In the genomic region with DNA sequence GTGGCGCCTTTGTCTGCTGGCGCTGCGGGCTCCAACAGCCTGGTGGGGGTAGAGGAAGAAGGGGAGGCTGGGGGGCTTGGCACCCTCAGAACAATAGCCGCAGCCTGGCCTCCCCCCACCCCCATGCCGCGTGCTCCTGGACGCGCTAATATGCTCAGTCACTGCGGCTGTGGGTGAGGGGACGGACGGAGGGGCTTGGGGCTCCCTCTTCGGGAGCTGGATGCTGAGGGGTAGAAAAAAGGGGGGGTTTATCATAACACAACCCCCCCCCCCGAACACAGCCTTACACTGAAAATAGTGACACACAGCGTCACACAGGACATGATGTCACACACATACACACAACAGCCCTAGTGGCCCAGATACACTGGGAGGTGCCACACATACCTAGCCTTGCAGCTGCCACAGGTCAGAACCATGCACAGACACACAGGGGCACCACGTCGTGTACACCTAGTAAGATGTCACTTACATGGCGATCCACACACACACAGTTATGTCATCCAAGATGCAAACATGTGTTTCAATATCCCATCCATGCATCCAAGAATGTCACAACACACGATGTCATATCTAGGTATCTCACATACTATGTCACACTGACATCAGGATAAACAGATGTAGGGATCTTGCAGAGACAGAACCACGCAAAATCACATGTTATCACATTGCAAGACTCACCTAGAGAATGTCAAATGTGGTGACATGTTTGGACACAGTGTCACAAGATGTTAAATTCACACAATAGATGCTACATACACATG, we compare ENCODE assay signal across 9 cellular contexts. TPM values are rescaled to one million over a fixed set of nuclear protein-coding genes. Genes with fewer than 3 reads are reported as not detected.
DNase-seq lines count a peak whose midpoint lies in the region; ATAC-seq, FAIRE-seq and TF ChIP-seq lines count a peak whose summit lies in the region.
"Had no signal": no experiment of that assay in that cellular context is flagged by ENCODE, and none has a peak within 500 bp of the region (broad histone marks: within the 10 kb centered on the region; RNA-seq: fewer than 3 reads in every experiment).

No MANE protein-coding gene starts in this region.

- H2AFZ ChIP-seq in K562 (ENCODE audit: low read depth, low read length) (peak overlapping the region; percentile 87), neuronal stem cell (ENCODE audit: low read length) (peak overlapping the region; percentile 98)

- ATAC-seq in K562 (no peak), GM18502 (IDR thresholded peaks at IDR 0.05; ENCODE audit: poor library complexity, unreplicated experiment) (no peak)

- H2BK15ac ChIP-seq in neuronal stem cell (ENCODE audit: low read length) = peak overlapping the region; percentile 62

- H3K9me3 ChIP-seq in MG63 = no peaks in the 10 kb centered on the region
- no peaks in the 10 kb centered on the region for H3K9me3 ChIP-seq in K562 (replicated peaks; ENCODE audit: control insufficient read depth, insufficient read depth, low read depth, low read length)
- H3K9me3 ChIP-seq in neuronal stem cell (replicated peaks in 1 of 2; ENCODE audit: control insufficient read depth in 2 of 2, insufficient read depth in 1 of 2, low read depth in 1 of 2, low read length in 2 of 2) = no peaks in the 10 kb centered on the region

- H3K4me3 ChIP-seq in MG63 (peak overlapping the region; percentile 51), K562 (peak overlapping the region; percentile 74), neuronal stem cell (ENCODE audit: low read length in 2 of 2) (peak overlapping the region; percentile 68 to 86)

- no peaks in the 10 kb centered on the region for H3K79me1 ChIP-seq in neuronal stem cell (ENCODE audit: low read depth, low read length)

- BruUV-seq in K562 (replicated peaks; lab: Mats Ljungman, UMichigan) = TSS peak; percentile 40

- peaks cover 20% of the 10 kb centered on the region for H3K79me2 ChIP-seq in K562 (ENCODE audit: control insufficient read depth, insufficient read depth, low read length)

- no peak overlapping the region for H3K14ac ChIP-seq in neuronal stem cell (ENCODE audit: low read length)

- FAIRE-seq in K562 (lab: Jason Lieb, UNC) = peak; percentile 71

- H3K9ac ChIP-seq in K562 (ENCODE audit: insufficient read depth in 1 of 2, low read depth in 2 of 2, low read length in 2 of 2) (peak overlapping the region; percentile 54 to 90), neuronal stem cell (ENCODE audit: low read depth, low read length, poor library complexity) (peak overlapping the region; percentile 73)

- no peaks in the 10 kb centered on the region for H3K36me3 ChIP-seq in MG63
- H3K36me3 ChIP-seq in K562 (ENCODE audit: control insufficient read depth, insufficient read depth, low read length) = peaks cover 15% of the 10 kb centered on the region; the same call in 2 of the 3 replicates
- H3K36me3 ChIP-seq in neuronal stem cell (replicated peaks in 1 of 2; ENCODE audit: control insufficient read depth in 2 of 2, insufficient read depth in 2 of 2, low read length in 2 of 2) = peaks cover 0 to 3% of the 10 kb centered on the region in 2 donors

- peak; percentile 49 for DNase-seq in NCI-H146 (lab: John Stamatoyannopoulos, UW)
- DNase-seq in NCI-H146 treated with DMSO at 0.1 percent for 48 hours (lab: John Stamatoyannopoulos, UW; ENCODE audit: unreplicated experiment) = no peak
- no peak for DNase-seq in MG63
- no peak for DNase-seq in K562 (ENCODE audit: extremely low read depth in 1 of 4, low spot score in 3 of 4)
- DNase-seq in neuronal stem cell (ENCODE audit: low spot score) = no peak
- no peak for DNase-seq in dermis blood vessel endothelial cell
- DNase-seq in NCI-H2196 treated with DMSO at 0.1 percent for 48 hours (lab: John Stamatoyannopoulos, UW; ENCODE audit: unreplicated experiment) = no peak

- no peaks in the 10 kb centered on the region for H3K9me1 ChIP-seq in K562 (ENCODE audit: control insufficient read depth, insufficient read depth, low read length)

- peaks cover 12% of the 10 kb centered on the region; the same call in 1 of the 2 replicates for H4K20me1 ChIP-seq in K562 (replicated peaks; ENCODE audit: control insufficient read depth, insufficient read depth, low read length)

- no peak for TF ChIP-seq EP300 in K562 (IDR thresholded peaks at IDR 0.05; ENCODE audit: low read length)

- CTCF ChIA-PET in K562 (lab: Yijun Ruan, JAX; ENCODE audit: low intra/inter-chr PET ratio) = interaction anchor here (0.6 to 0.7 kb wide), 2 partner anchors 64 to 101 kb away, joined by 3 read pairs; no protein-coding TSS in a partner anchor

- no peak overlapping the region for H2BK12ac ChIP-seq in neuronal stem cell (ENCODE audit: low read length)

- H4K8ac ChIP-seq in neuronal stem cell (ENCODE audit: low read depth, low read length) = no peak overlapping the region

- H3K4me2 ChIP-seq in K562 (ENCODE audit: insufficient read depth, low read length) (peak overlapping the region; percentile 80), neuronal stem cell (ENCODE audit: insufficient read depth, low read length, poor library complexity, severe bottlenecking) (peak overlapping the region; percentile 88)

- peak overlapping the region; percentile 62; the same call in 1 of the 3 replicates for H3K27ac ChIP-seq in K562 (ENCODE audit: extremely low read depth, low read depth, low read length)
- no peak overlapping the region for H3K27ac ChIP-seq in neuronal stem cell (replicated peaks; ENCODE audit: low read length)

- no peak overlapping the region for H3K4ac ChIP-seq in neuronal stem cell (ENCODE audit: low read length)

- no peak overlapping the region for H4K91ac ChIP-seq in neuronal stem cell (ENCODE audit: low read depth, low read length, poor library complexity)

- no peak overlapping the region for H2AK5ac ChIP-seq in neuronal stem cell (ENCODE audit: low read depth, low read length)

- peaks cover 44 to 65% of the 10 kb centered on the region in 2 experiments for H3K4me1 ChIP-seq in K562 (replicated peaks in 1 of 2; ENCODE audit: control insufficient read depth in 2 of 2, insufficient read depth in 2 of 2, low read length in 2 of 2)
- H3K4me1 ChIP-seq in neuronal stem cell (ENCODE audit: control insufficient read depth in 2 of 2, insufficient read depth in 1 of 2, low read depth in 1 of 2, low read length in 2 of 2) = peaks cover 10 to 22% of the 10 kb centered on the region in 2 donors

- in situ Hi-C loops in K562 (cut with MboI) = no loop called here

- intact Hi-C loops in K562 (cut with micrococcal nuclease) = loop anchor here (5.0 kb wide), 1 partner anchor 48 kb away; a partner anchor contains a TSS

- peak overlapping the region; percentile 85 for H3K18ac ChIP-seq in neuronal stem cell (ENCODE audit: low read length)

- no peak for TF ChIP-seq POLR2A in K562 (conservative IDR thresholded peaks at IDR 0.05)

- TF ChIP-seq CTCF in K562 (IDR thresholded peaks at IDR 0.05 in 2 of 3, conservative IDR thresholded peaks at IDR 0.05 in 1 of 3; ENCODE audit: insufficient read depth in 2 of 3, low read depth in 1 of 3, low read length in 3 of 3) = no peak

- POLR2A ChIA-PET in K562 (lab: Yijun Ruan, JAX) = interaction anchor here (0.5 kb wide), 1 partner anchor 11 kb away, joined by 3 read pairs; no protein-coding TSS in a partner anchor

- peak overlapping the region; percentile 32 for H3K23ac ChIP-seq in neuronal stem cell (ENCODE audit: low read depth, low read length, poor library complexity)

- TF ChIP-seq RAD21 in K562 (CRISPR knock-in tag; conservative IDR thresholded peaks at IDR 0.05 in 1 of 2, IDR thresholded peaks at IDR 0.05 in 1 of 2) = no peak

- H3K27me3 ChIP-seq in MG63 (peaks cover 52% of the 10 kb centered on the region), K562 (ENCODE audit: control insufficient read depth in 2 of 2, insufficient read depth in 2 of 2, low read length in 2 of 2) (no peaks in the 10 kb centered on the region; a peak in 1 of 5 replicates), neuronal stem cell (ENCODE audit: control insufficient read depth in 3 of 3, insufficient read depth in 3 of 3, low read depth in 1 of 3, low read length in 3 of 3) (peaks cover 11 to 27% (median 25%) of the 10 kb centered on the region in 3 experiments)

- H2BK5ac ChIP-seq in neuronal stem cell (ENCODE audit: low read length) = no peak overlapping the region

- H2BK120ac ChIP-seq in neuronal stem cell (ENCODE audit: low read depth, low read length) = no peak overlapping the region

- WGBS in K562 (ENCODE audit: insufficient coverage, low coverage, missing lambda C conversion rate) = 23% methylated on average over 15 of the region's 19 CpGs
- WGBS in neuronal stem cell (ENCODE audit: extremely low coverage in 2 of 2, insufficient read length in 2 of 2, insufficient replicate concordance in 1 of 2), 2 donors = no CpG with 5 or more reads among the region's 19 CpGs

RNA-seq across cellular contexts. Expression of a gene that starts 0.8 kb away (rescaled TPM):
- total RNA-seq in MG63 (2014; rRNA removed; shearing (Covaris generic); ENCODE audit: low replicate concordance) = 3.4 and 9.8 TPM in 2 replicates
- total RNA-seq in K562 (2011; cell fraction: chromatin; rRNA removed; ENCODE audit: low replicate concordance) = 16.9 and 44.1 TPM in 2 replicates
- total RNA-seq in K562 (2011; cell fraction: nucleolus; rRNA removed) = 24.6 and 28.7 TPM in 2 replicates
- total RNA-seq in K562 (2011; cell fraction: nucleoplasm; rRNA removed) = 19.8 and 23.5 TPM in 2 replicates
- total RNA-seq in K562 (2014; rRNA removed) (3.9 and 5.7 TPM in 2 replicates), K562 (2014; rRNA removed; fragmentation: Illumina TruSeq; extraction: Trizol) (1.9 and 2.8 TPM in 2 replicates), K562 (2015; rRNA removed; fragmentation: Illumina TruSeq; extraction: Trizol) (2.9 and 3.1 TPM in 2 replicates), K562 (2021) (10.3 and 12.1 TPM in 2 replicates), dermis blood vessel endothelial cell (0.17 and 0.51 TPM in 2 replicates)
- polyA plus RNA-seq in K562 (2011; rRNA removed) (8.2 and 17.4 TPM in 2 replicates), K562 (2014; fragmentation: Illumina TruSeq; extraction: Trizol) (6.4 and 8.8 TPM in 2 replicates), K562 (2014; fragmentation: Nextera tagmentation; extraction: Ambion mirVana) (under 1 TPM; 0.48 to 0.67 TPM), K562 (2014; rRNA removed) (7.6 and 10.5 TPM in 2 replicates)
- 12.7 and 13.3 TPM in 2 replicates for polyA plus RNA-seq in K562 (2011; cell fraction: cytosol; rRNA removed)
- 58.3 and 58.5 TPM in 2 replicates for polyA plus RNA-seq in K562 (2011; cell fraction: nucleus; rRNA removed)
- 6.0 and 9.1 TPM in 2 replicates for polyA plus RNA-seq in K562 (2012)
- 5.9 and 8.4 TPM in 2 replicates for polyA minus RNA-seq in K562 (2011; rRNA and poly(A)+ RNA removed)
- polyA minus RNA-seq in K562 (2011; cell fraction: cytosol; rRNA and poly(A)+ RNA removed) = 9.2 and 12.7 TPM in 2 replicates
- polyA minus RNA-seq in K562 (2011; cell fraction: nucleus; rRNA and poly(A)+ RNA removed) = 6.7 and 10.0 TPM in 2 replicates
- 11.7 TPM for polyA plus RNA-seq in neuronal stem cell (2013, experiment 1 of 2)
- polyA plus RNA-seq in neuronal stem cell (2013, experiment 2 of 2) = 10.6 TPM

RNA-seq across cellular contexts. Expression of a gene that starts 4.7 kb away (rescaled TPM):
- 0.95 TPM in 1 of 2 replicates, not detected in the other for total RNA-seq in MG63 (2014; rRNA removed; shearing (Covaris generic); ENCODE audit: low replicate concordance)
- total RNA-seq in K562 (2011; cell fraction: chromatin; rRNA removed; ENCODE audit: low replicate concordance) = 0.76 and 1.6 TPM in 2 replicates
- total RNA-seq in K562 (2011; cell fraction: nucleolus; rRNA removed) = 2.8 and 3.8 TPM in 2 replicates
- 3.1 and 3.4 TPM in 2 replicates for total RNA-seq in K562 (2011; cell fraction: nucleoplasm; rRNA removed)
- total RNA-seq in K562 (2014; rRNA removed) (0.73 and 1.1 TPM in 2 replicates), K562 (2014; rRNA removed; fragmentation: Illumina TruSeq; extraction: Trizol) (0.19 and 0.22 TPM in 2 replicates), K562 (2015; rRNA removed; fragmentation: Illumina TruSeq; extraction: Trizol) (0.40 and 1.1 TPM in 2 replicates), K562 (2021) (0.69 and 2.3 TPM in 2 replicates), dermis blood vessel endothelial cell (not detected in 2 replicates)
- polyA plus RNA-seq in K562 (2011; rRNA removed) (0.86 and 0.87 TPM in 2 replicates), K562 (2014; fragmentation: Illumina TruSeq; extraction: Trizol) (0.96 and 1.2 TPM in 2 replicates), K562 (2014; fragmentation: Nextera tagmentation; extraction: Ambion mirVana) (under 1 TPM in 1 of 2 experiments, not detected in 1; 0.20 TPM), K562 (2014; rRNA removed) (0.58 and 1.9 TPM in 2 replicates)
- polyA plus RNA-seq in K562 (2011; cell fraction: cytosol; rRNA removed) = 1.4 and 1.9 TPM in 2 replicates
- 0.63 and 1.0 TPM in 2 replicates for polyA plus RNA-seq in K562 (2011; cell fraction: nucleus; rRNA removed)
- polyA plus RNA-seq in K562 (2012) = 2.0 and 3.5 TPM in 2 replicates
- not detected in 2 replicates for polyA minus RNA-seq in K562 (2011; rRNA and poly(A)+ RNA removed)
- 1.7 TPM in 1 of 2 replicates, not detected in the other for polyA minus RNA-seq in K562 (2011; cell fraction: cytosol; rRNA and poly(A)+ RNA removed)
- polyA minus RNA-seq in K562 (2011; cell fraction: nucleus; rRNA and poly(A)+ RNA removed) = 0.56 TPM in 1 of 2 replicates, not detected in the other
- 0.24 TPM for polyA plus RNA-seq in neuronal stem cell (2013, experiment 1 of 2)
- 0.19 TPM for polyA plus RNA-seq in neuronal stem cell (2013, experiment 2 of 2)
- total RNA-seq: lower leg skin had no signal

RNA-seq across cellular contexts. Expression of a gene that starts 32.7 kb away (rescaled TPM):
- total RNA-seq in MG63 (2014; rRNA removed; shearing (Covaris generic); ENCODE audit: low replicate concordance) = 153 and 219 TPM in 2 replicates
- total RNA-seq in K562 (2011; cell fraction: chromatin; rRNA removed; ENCODE audit: low replicate concordance) = 24.8 and 63.1 TPM in 2 replicates
- total RNA-seq in K562 (2011; cell fraction: nucleolus; rRNA removed) = 48.6 and 51.0 TPM in 2 replicates
- 42.1 and 45.2 TPM in 2 replicates for total RNA-seq in K562 (2011; cell fraction: nucleoplasm; rRNA removed)
- 62.7 and 80.8 TPM in 2 replicates for total RNA-seq in K562 (2014; rRNA removed)
- 36.7 TPM in 2 replicates for total RNA-seq in K562 (2014; rRNA removed; fragmentation: Illumina TruSeq; extraction: Trizol)
- total RNA-seq in K562 (2015; rRNA removed; fragmentation: Illumina TruSeq; extraction: Trizol) = 60.2 and 61.7 TPM in 2 replicates
- total RNA-seq in K562 (2021) = 53.9 and 64.1 TPM in 2 replicates
- polyA plus RNA-seq in K562 (2011; rRNA removed) = 60.7 and 62.8 TPM in 2 replicates
- polyA plus RNA-seq in K562 (2011; cell fraction: cytosol; rRNA removed) = 109 and 127 TPM in 2 replicates
- 59.9 and 78.3 TPM in 2 replicates for polyA plus RNA-seq in K562 (2011; cell fraction: nucleus; rRNA removed)
- polyA plus RNA-seq in K562 (2012) = 43.0 and 67.1 TPM in 2 replicates
- 46.9 and 74.6 TPM in 2 replicates for polyA plus RNA-seq in K562 (2014; fragmentation: Illumina TruSeq; extraction: Trizol)
- polyA plus RNA-seq in K562 (2014; fragmentation: Nextera tagmentation; extraction: Ambion mirVana) = 10 to 100 TPM; 22.3 to 34.6 TPM
- polyA plus RNA-seq in K562 (2014; rRNA removed) = 78.0 and 107 TPM in 2 replicates
- 62.8 and 83.0 TPM in 2 replicates for polyA minus RNA-seq in K562 (2011; rRNA and poly(A)+ RNA removed)
- polyA minus RNA-seq in K562 (2011; cell fraction: cytosol; rRNA and poly(A)+ RNA removed) = 47.4 and 60.5 TPM in 2 replicates
- 17.8 and 23.9 TPM in 2 replicates for polyA minus RNA-seq in K562 (2011; cell fraction: nucleus; rRNA and poly(A)+ RNA removed)
- 28.6 TPM for polyA plus RNA-seq in neuronal stem cell (2013, experiment 1 of 2)
- 28.7 TPM for polyA plus RNA-seq in neuronal stem cell (2013, experiment 2 of 2)
- 19.6 and 45.6 TPM in 2 replicates for total RNA-seq in dermis blood vessel endothelial cell

RNA-seq across cellular contexts. Expression of a gene that starts 37.2 kb away (rescaled TPM):
- 0.99 TPM in 1 of 2 replicates, not detected in the other for total RNA-seq in MG63 (2014; rRNA removed; shearing (Covaris generic); ENCODE audit: low replicate concordance)
- not detected in 2 replicates for total RNA-seq in K562 (2011; cell fraction: chromatin; rRNA removed; ENCODE audit: low replicate concordance)
- not detected in 2 replicates for total RNA-seq in K562 (2011; cell fraction: nucleolus; rRNA removed)
- total RNA-seq in K562 (2011; cell fraction: nucleoplasm; rRNA removed) = not detected in 2 replicates
- total RNA-seq in K562 (2014; rRNA removed) (0.37 TPM in 1 of 2 replicates, not detected in the other), K562 (2014; rRNA removed; fragmentation: Illumina TruSeq; extraction: Trizol) (16.2 and 27.6 TPM in 2 replicates), K562 (2015; rRNA removed; fragmentation: Illumina TruSeq; extraction: Trizol) (8.4 TPM in 1 of 2 replicates, not detected in the other), K562 (2021) (42.4 and 49.3 TPM in 2 replicates), dermis blood vessel endothelial cell (0.23 TPM in 1 of 2 replicates, not detected in the other)
- polyA plus RNA-seq in K562 (2011; rRNA removed) (11.9 and 13.4 TPM in 2 replicates), K562 (2014; fragmentation: Illumina TruSeq; extraction: Trizol) (3.5 and 28.6 TPM in 2 replicates), K562 (2014; fragmentation: Nextera tagmentation; extraction: Ambion mirVana) (10 to 100 TPM; 13.2 to 19.9 TPM), K562 (2014; rRNA removed) (not detected in 2 replicates)
- polyA plus RNA-seq in K562 (2011; cell fraction: cytosol; rRNA removed) = 4.1 TPM in 1 of 2 replicates, not detected in the other
- polyA plus RNA-seq in K562 (2011; cell fraction: nucleus; rRNA removed) = 3.7 and 3.9 TPM in 2 replicates
- 43.9 and 89.6 TPM in 2 replicates for polyA plus RNA-seq in K562 (2012)
- polyA minus RNA-seq in K562 (2011; rRNA and poly(A)+ RNA removed) = 10.0 and 14.0 TPM in 2 replicates
- polyA minus RNA-seq in K562 (2011; cell fraction: cytosol; rRNA and poly(A)+ RNA removed) = not detected in 2 replicates
- polyA minus RNA-seq in K562 (2011; cell fraction: nucleus; rRNA and poly(A)+ RNA removed) = not detected in 2 replicates
- 26.3 TPM for polyA plus RNA-seq in neuronal stem cell (2013, experiment 1 of 2)
- 22.2 TPM for polyA plus RNA-seq in neuronal stem cell (2013, experiment 2 of 2)

RNA-seq across cellular contexts. Expression of a gene that starts 37.5 kb away (rescaled TPM):
- 279 and 325 TPM in 2 replicates for total RNA-seq in MG63 (2014; rRNA removed; shearing (Covaris generic); ENCODE audit: low replicate concordance)
- 60.0 and 151 TPM in 2 replicates for total RNA-seq in K562 (2011; cell fraction: chromatin; rRNA removed; ENCODE audit: low replicate concordance)
- 145 and 159 TPM in 2 replicates for total RNA-seq in K562 (2011; cell fraction: nucleolus; rRNA removed)
- total RNA-seq in K562 (2011; cell fraction: nucleoplasm; rRNA removed) = 97.9 and 99.4 TPM in 2 replicates
- total RNA-seq in K562 (2014; rRNA removed) (416 and 546 TPM in 2 replicates), K562 (2014; rRNA removed; fragmentation: Illumina TruSeq; extraction: Trizol) (152 and 249 TPM in 2 replicates), K562 (2015; rRNA removed; fragmentation: Illumina TruSeq; extraction: Trizol) (343 and 347 TPM in 2 replicates), K562 (2021) (415 and 416 TPM in 2 replicates), dermis blood vessel endothelial cell (214 and 278 TPM in 2 replicates)
- polyA plus RNA-seq in K562 (2011; rRNA removed) (206 and 256 TPM in 2 replicates), K562 (2014; fragmentation: Illumina TruSeq; extraction: Trizol) (650 and 698 TPM in 2 replicates), K562 (2014; fragmentation: Nextera tagmentation; extraction: Ambion mirVana) (1,000 to 10,000 TPM in 1 of 2 experiments, 100 to 1,000 TPM in 1; 938 to 1,183 TPM), K562 (2014; rRNA removed) (280 and 401 TPM in 2 replicates)
- polyA plus RNA-seq in K562 (2011; cell fraction: cytosol; rRNA removed) = 525 and 683 TPM in 2 replicates
- 194 and 225 TPM in 2 replicates for polyA plus RNA-seq in K562 (2011; cell fraction: nucleus; rRNA removed)
- polyA plus RNA-seq in K562 (2012) = 497 and 514 TPM in 2 replicates
- 113 and 153 TPM in 2 replicates for polyA minus RNA-seq in K562 (2011; rRNA and poly(A)+ RNA removed)
- polyA minus RNA-seq in K562 (2011; cell fraction: cytosol; rRNA and poly(A)+ RNA removed) = 241 TPM in 2 replicates
- 31.6 and 53.0 TPM in 2 replicates for polyA minus RNA-seq in K562 (2011; cell fraction: nucleus; rRNA and poly(A)+ RNA removed)
- 509 TPM for polyA plus RNA-seq in neuronal stem cell (2013, experiment 1 of 2)
- 486 TPM for polyA plus RNA-seq in neuronal stem cell (2013, experiment 2 of 2)
